Comparison of ENCODE assay signal across 1 cellular context in the genomic region with DNA sequence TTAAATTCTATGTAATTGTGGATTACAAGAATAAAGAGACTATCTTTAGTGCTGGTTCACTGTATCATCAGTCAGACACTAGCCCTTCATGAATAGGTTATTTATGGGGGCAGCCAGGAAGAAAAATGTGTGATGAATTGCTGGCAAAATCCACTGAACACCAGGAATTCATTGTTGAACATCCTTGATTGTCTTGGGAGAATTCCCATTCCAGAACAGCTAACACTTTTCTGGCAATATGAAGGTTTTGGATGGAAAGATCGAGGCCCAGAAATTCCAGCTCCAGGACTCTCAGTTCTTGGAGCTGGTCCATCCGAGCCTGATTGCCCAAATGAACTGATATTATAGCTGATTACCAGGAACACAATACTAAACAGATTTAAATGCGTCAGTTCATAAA.
TF ChIP-seq lines count a peak whose summit lies in the region.

No MANE protein-coding gene starts in this region.

TF ChIP-seq in HepG2, 621 proteins besides CTCF, POLR2A, EP300 and RAD21 (continued from another document):
- TF ChIP-seq ATM (IDR thresholded peaks at IDR 0.05; ENCODE audit: borderline replicate concordance) (no peak), HNF4A (CRISPR knock-in tag; IDR thresholded peaks at IDR 0.05) (no peak), NCOR1 (IDR thresholded peaks at IDR 0.05; ENCODE audit: borderline replicate concordance, low read length) (no peak), KAT7 (CRISPR knock-in tag; IDR thresholded peaks at IDR 0.05; ENCODE audit: borderline replicate concordance) (no peak), ZBTB8A (CRISPR knock-in tag; IDR thresholded peaks at IDR 0.05; ENCODE audit: borderline replicate concordance, low read depth) (no peak), ZNF83 (CRISPR knock-in tag; IDR thresholded peaks at IDR 0.05; ENCODE audit: borderline replicate concordance) (no peak)
- TF ChIP-seq, protein P1, sequence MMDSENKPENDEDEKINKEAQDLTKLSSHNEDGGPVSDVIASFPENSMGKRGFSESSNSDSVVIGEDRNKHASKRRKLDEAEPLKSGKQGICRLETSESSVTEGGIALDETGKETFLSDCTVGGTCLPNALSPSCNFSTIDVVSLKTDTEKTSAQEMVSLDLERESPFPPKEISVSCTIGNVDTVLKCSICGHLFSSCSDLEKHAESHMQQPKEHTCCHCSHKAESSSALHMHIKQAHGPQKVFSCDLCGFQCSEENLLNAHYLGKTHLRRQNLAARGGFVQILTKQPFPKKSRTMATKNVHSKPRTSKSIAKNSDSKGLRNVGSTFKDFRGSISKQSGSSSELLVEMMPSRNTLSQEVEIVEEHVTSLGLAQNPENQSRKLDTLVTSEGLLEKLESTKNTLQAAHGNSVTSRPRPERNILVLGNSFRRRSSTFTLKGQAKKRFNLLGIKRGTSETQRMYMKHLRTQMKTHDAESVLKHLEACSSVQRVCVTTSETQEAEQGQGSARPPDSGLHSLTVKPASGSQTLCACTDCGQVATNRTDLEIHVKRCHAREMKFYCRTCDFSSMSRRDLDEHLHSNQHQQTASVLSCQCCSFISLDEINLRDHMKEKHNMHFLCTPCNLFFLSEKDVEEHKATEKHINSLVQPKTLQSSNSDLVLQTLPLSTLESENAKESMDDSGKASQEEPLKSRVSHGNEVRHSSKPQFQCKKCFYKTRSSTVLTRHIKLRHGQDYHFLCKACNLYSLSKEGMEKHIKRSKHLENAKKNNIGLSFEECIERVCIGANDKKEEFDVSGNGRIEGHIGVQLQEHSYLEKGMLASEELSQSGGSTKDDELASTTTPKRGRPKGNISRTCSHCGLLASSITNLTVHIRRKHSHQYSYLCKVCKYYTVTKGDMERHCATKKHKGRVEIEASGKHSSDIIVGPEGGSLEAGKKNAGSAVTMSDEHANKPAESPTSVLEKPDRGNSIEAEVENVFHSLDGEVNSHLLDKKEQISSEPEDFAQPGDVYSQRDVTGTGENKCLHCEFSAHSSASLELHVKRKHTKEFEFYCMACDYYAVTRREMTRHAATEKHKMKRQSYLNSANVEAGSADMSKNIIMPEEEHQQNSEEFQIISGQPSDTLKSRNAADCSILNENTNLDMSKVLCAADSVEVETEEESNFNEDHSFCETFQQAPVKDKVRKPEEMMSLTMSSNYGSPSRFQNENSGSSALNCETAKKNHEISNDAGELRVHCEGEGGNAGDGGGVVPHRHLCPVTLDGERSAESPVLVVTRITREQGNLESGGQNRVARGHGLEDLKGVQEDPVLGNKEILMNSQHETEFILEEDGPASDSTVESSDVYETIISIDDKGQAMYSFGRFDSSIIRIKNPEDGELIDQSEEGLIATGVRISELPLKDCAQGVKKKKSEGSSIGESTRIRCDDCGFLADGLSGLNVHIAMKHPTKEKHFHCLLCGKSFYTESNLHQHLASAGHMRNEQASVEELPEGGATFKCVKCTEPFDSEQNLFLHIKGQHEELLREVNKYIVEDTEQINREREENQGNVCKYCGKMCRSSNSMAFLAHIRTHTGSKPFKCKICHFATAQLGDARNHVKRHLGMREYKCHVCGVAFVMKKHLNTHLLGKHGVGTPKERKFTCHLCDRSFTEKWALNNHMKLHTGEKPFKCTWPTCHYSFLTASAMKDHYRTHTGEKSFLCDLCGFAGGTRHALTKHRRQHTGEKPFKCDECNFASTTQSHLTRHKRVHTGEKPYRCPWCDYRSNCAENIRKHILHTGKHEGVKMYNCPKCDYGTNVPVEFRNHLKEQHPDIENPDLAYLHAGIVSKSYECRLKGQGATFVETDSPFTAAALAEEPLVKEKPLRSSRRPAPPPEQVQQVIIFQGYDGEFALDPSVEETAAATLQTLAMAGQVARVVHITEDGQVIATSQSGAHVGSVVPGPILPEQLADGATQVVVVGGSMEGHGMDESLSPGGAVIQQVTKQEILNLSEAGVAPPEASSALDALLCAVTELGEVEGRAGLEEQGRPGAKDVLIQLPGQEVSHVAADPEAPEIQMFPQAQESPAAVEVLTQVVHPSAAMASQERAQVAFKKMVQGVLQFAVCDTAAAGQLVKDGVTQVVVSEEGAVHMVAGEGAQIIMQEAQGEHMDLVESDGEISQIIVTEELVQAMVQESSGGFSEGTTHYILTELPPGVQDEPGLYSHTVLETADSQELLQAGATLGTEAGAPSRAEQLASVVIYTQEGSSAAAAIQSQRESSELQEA (CRISPR knock-in tag; IDR thresholded peaks at IDR 0.05; ENCODE audit: not compliant biosample characterization), result no peak
- TF ChIP-seq, protein P2, sequence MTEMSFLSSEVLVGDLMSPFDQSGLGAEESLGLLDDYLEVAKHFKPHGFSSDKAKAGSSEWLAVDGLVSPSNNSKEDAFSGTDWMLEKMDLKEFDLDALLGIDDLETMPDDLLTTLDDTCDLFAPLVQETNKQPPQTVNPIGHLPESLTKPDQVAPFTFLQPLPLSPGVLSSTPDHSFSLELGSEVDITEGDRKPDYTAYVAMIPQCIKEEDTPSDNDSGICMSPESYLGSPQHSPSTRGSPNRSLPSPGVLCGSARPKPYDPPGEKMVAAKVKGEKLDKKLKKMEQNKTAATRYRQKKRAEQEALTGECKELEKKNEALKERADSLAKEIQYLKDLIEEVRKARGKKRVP (CRISPR knock-in tag; IDR thresholded peaks at IDR 0.05), result no peak
